8 cellular contexts compared by ENCODE assay signal in the genomic region with DNA sequence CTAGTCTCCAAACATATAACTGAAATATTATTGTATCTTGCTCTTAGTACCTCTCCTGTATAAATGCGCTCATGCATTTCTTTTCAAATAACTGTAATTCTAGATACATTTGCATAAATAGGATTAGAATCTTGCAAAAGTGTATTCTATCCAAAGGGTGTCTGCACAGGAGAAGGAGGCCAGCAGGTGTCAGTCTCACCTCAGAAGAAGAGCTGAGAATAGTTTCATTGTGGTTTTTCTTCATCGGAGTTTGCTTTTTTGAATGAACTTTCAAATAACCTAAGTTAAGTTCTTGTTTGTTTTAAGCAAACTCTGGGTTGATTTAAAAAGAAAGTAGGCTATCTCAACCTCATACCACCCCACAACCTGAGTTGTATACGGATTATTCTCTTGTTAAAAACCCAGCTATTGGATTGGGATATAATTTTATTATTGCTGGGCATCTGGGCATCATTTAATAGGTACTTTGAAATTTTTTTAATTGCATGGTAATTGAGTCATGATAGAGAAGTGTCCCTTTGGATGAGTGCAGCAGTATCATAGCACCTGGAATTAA.
A peak's percentile ranks its signal among the peaks of the same experiment; 100 is the strongest.
DNase-seq lines count a peak whose midpoint lies in the region; ATAC-seq and TF ChIP-seq lines count a peak whose summit lies in the region.

No MANE protein-coding gene starts in this region.

- H3K27me3 Mint-ChIP-seq in chondrocyte (ENCODE audit: low read depth), result no peaks in the 10 kb centered on the region

- H3K36me3 Mint-ChIP-seq in chondrocyte (ENCODE audit: low read depth), result no peaks in the 10 kb centered on the region

- no peak overlapping the region for H3K27ac Mint-ChIP-seq in chondrocyte (ENCODE audit: unreplicated experiment)

- H3K9me3 Mint-ChIP-seq in chondrocyte (ENCODE audit: low read depth), result no peaks in the 10 kb centered on the region

- peaks cover 65% of the 10 kb centered on the region for H3K4me1 Mint-ChIP-seq in chondrocyte (ENCODE audit: low read depth)

- H3K27ac ChIP-seq in right lobe of liver, result peak overlapping the region in 1 of 3 donors; percentile 18

- H3K4me3 ChIP-seq in right lobe of liver, result no peak overlapping the region

- TF ChIP-seq CTCF in chondrocyte (IDR thresholded peaks at IDR 0.05) (peak; percentile 97), right lobe of liver (IDR thresholded peaks at IDR 0.05) (peak; percentile 73 to 90 (median 86))

- intact Hi-C loops in right lobe of liver (cut with DNase I), result loop anchor here in 1 of 2 donors (10.0 kb wide), 1 partner anchor 279 kb away; no protein-coding TSS in a partner anchor

- DNase-seq in SIG-M5 treated with dmso at 0.1 percent for 504 hours (lab: John Stamatoyannopoulos, UW; ENCODE audit: unreplicated experiment), result peak; percentile 4
- DNase-seq in SIG-M5 (lab: John Stamatoyannopoulos, UW), result no peak
- DNase-seq in NCI-H526 treated with DMSO at 0.1 percent for 48 hours (lab: John Stamatoyannopoulos, UW), result peak; percentile 80
- no peak for DNase-seq in chondrocyte (ENCODE audit: low spot score)
- DNase-seq in right lobe of liver, result peak in 1 of 3 donors; percentile 62
- no peak for DNase-seq in NCI-H1092 treated with DMSO at 0.1 percent for 48 hours (lab: John Stamatoyannopoulos, UW)
- no peak for DNase-seq in NCI-H1092 (lab: John Stamatoyannopoulos, UW)

- TF ChIP-seq POLR2A in right lobe of liver (IDR thresholded peaks at IDR 0.05), result no peak

- H3K4me3 Mint-ChIP-seq in chondrocyte (ENCODE audit: unreplicated experiment), result no peak overlapping the region

- peaks cover 0 to 14% (median 0%) of the 10 kb centered on the region in 4 donors for H3K4me1 ChIP-seq in right lobe of liver

- 4% methylated on average over 3 of the region's 3 CpGs for WGBS in right lobe of liver (ENCODE audit: insufficient coverage, low coverage, low lambda C conversion rate, missing lambda C conversion rate)

- peak; percentile 57 for ATAC-seq in HG02852 (IDR thresholded peaks at IDR 0.05; ENCODE audit: unreplicated experiment)
- ATAC-seq in right lobe of liver, result peak; percentile 93 to 96 (median 94)

- H3K27me3 ChIP-seq in right lobe of liver, result no peaks in the 10 kb centered on the region

- no peaks in the 10 kb centered on the region for H3K36me3 ChIP-seq in right lobe of liver

- no peaks in the 10 kb centered on the region for H3K9me3 ChIP-seq in right lobe of liver

Comparison
In these comparisons a context has a peak if more than half of its experiments do, and no peak if none do; other contexts are left out.
1. DNase-seq: peak in SIG-M5 treated with dmso at 0.1 percent for 504 hours (single experiment) and NCI-H526 treated with DMSO at 0.1 percent for 48 hours (single experiment); none in SIG-M5 (single experiment), chondrocyte (single experiment), NCI-H1092 treated with DMSO at 0.1 percent for 48 hours (single experiment) and NCI-H1092 (single experiment).